27 cellular contexts compared by ENCODE assay signal in the genomic region with DNA sequence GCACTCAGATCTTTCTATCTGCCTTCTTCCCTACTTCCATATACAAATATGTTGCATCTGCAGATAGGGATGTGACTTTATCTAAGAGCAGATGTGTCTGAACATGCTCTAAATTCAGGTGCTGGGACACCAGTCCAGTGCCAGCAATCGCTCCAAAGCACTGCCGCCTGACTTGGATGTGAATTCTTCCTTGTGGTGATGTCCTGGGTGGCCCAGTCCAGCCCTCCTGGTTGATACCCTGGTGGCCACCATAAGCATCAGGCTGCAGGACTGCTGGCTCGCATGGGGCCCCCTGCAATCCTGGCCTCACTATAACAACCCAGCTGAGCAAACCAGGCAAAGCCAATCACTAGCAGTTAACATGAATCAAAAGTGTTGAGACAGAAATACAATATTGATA.
"Had no signal": no experiment of that assay in that cellular context is flagged by ENCODE, and none has a peak within 500 bp of the region (broad histone marks: within the 10 kb centered on the region; RNA-seq: fewer than 3 reads in every experiment).

No MANE protein-coding gene starts in this region.

- ATAC-seq: esophagus mucosa; foreskin keratinocyte; heart right ventricle; left colon; natural killer cell treated with Interleukin-12 subunit alpha and Interleukin-12 subunit beta and Interleukin-15 and Interleukin-18, amount 100 ng/mL, for 72 hours; psoas muscle; stimulated activated naive B cell treated with anti-CD40 and anti-IgM and Interleukin-4, amounts not matched to agents 10 μg/mL and 1 μg/mL and 100 μg/mL, for 72 hours had no signal

- H3K9me3 Mint-ChIP-seq: central memory CD8-positive, alpha-beta T cell; memory B cell; natural killer cell treated with Interleukin-12 subunit alpha and Interleukin-12 subunit beta and Interleukin-15 and Interleukin-18, amount 100 ng/mL, for 72 hours; neural progenitor cell; stimulated activated naive CD8-positive, alpha-beta T cell treated with anti-CD3 and anti-CD28 coated beads, Interleukin-15, Interleukin-2, amounts not matched to agents 100 ng/mL and 50 ng/mL, for 24 hours had no signal

- H3K27me3 Mint-ChIP-seq: central memory CD8-positive, alpha-beta T cell; stimulated activated naive CD8-positive, alpha-beta T cell treated with anti-CD3 and anti-CD28 coated beads, Interleukin-15, Interleukin-2, amounts not matched to agents 100 ng/mL and 50 ng/mL, for 24 hours had no signal

- H3K27ac ChIP-seq: epithelial cell of prostate, foreskin keratinocyte, heart right ventricle, neural progenitor cell, ovary, psoas muscle, sigmoid colon, spleen, thoracic aorta, tibial nerve, upper lobe of left lung had no signal

- H3K9ac ChIP-seq: neural progenitor cell had no signal

- H3K4me3 ChIP-seq: heart right ventricle, lung, neural progenitor cell, ovary, psoas muscle, sigmoid colon, spleen, thoracic aorta, tibial nerve, upper lobe of left lung had no signal

- H3K27me3 ChIP-seq: neural progenitor cell, ovary, sigmoid colon, spleen, tibial nerve, upper lobe of left lung had no signal

- H3K4me1 ChIP-seq: foreskin keratinocyte, neural progenitor cell, psoas muscle, sigmoid colon, spleen, upper lobe of left lung had no signal

- H2AFZ ChIP-seq: neural progenitor cell had no signal

- H3K4me2 ChIP-seq: neural progenitor cell had no signal

- H3K4me3 Mint-ChIP-seq: central memory CD8-positive, alpha-beta T cell; memory B cell; natural killer cell treated with Interleukin-12 subunit alpha and Interleukin-12 subunit beta and Interleukin-15 and Interleukin-18, amount 100 ng/mL, for 72 hours; neural progenitor cell; stimulated activated naive B cell treated with anti-CD40 and anti-IgM and Interleukin-4, amounts not matched to agents 10 μg/mL and 1 μg/mL and 100 μg/mL, for 72 hours; stimulated activated naive CD8-positive, alpha-beta T cell treated with anti-CD3 and anti-CD28 coated beads, Interleukin-15, Interleukin-2, amounts not matched to agents 100 ng/mL and 50 ng/mL, for 24 hours had no signal

- H3K27ac Mint-ChIP-seq: memory B cell; natural killer cell treated with Interleukin-12 subunit alpha and Interleukin-12 subunit beta and Interleukin-15 and Interleukin-18, amount 100 ng/mL, for 72 hours; neural progenitor cell; stimulated activated naive B cell treated with anti-CD40 and anti-IgM and Interleukin-4, amounts not matched to agents 10 μg/mL and 1 μg/mL and 100 μg/mL, for 72 hours; stimulated activated naive CD8-positive, alpha-beta T cell treated with anti-CD3 and anti-CD28 coated beads, Interleukin-15, Interleukin-2, amounts not matched to agents 100 ng/mL and 50 ng/mL, for 24 hours had no signal

- H3K4me1 Mint-ChIP-seq: central memory CD8-positive, alpha-beta T cell; memory B cell; neural progenitor cell; stimulated activated naive B cell treated with anti-CD40 and anti-IgM and Interleukin-4, amounts not matched to agents 10 μg/mL and 1 μg/mL and 100 μg/mL, for 72 hours had no signal

- H3K36me3 ChIP-seq: heart right ventricle, neural progenitor cell, ovary, sigmoid colon, spleen, thoracic aorta, tibial nerve, upper lobe of left lung had no signal

- DNase-seq: cortex of kidney; effector CD4-positive, alpha-beta T cell; foreskin keratinocyte; glutamatergic neuron; heart right ventricle; hippocampal formation; kidney glomerular epithelial cell; left colon; ovary; posterior cingulate gyrus; psoas muscle; right cardiac atrium; sigmoid colon; spleen; stimulated activated CD4-positive, alpha-beta T cell treated with anti-CD3 and anti-CD28 coated beads, Interleukin-2, amount 100 ng/mL, for 48 hours; stimulated activated naive B cell treated with anti-CD40 and anti-IgM and Interleukin-4, amounts not matched to agents 10 μg/mL and 1 μg/mL and 100 μg/mL, for 72 hours; upper lobe of left lung had no signal

- H3K36me3 Mint-ChIP-seq: memory B cell; natural killer cell treated with Interleukin-12 subunit alpha and Interleukin-12 subunit beta and Interleukin-15 and Interleukin-18, amount 100 ng/mL, for 72 hours; neural progenitor cell; stimulated activated naive B cell treated with anti-CD40 and anti-IgM and Interleukin-4, amounts not matched to agents 10 μg/mL and 1 μg/mL and 100 μg/mL, for 72 hours had no signal

- H3K9me3 ChIP-seq: heart right ventricle, ovary, psoas muscle, sigmoid colon, spleen, thoracic aorta, tibial nerve, upper lobe of left lung had no signal
